In genomic region chr19:918481-919156, GRCh38 we compare ENCODE assay signal across 1 cellular context.
TF ChIP-seq lines count a peak whose summit lies in the region.

No MANE protein-coding gene starts in this region.

TF ChIP-seq in H1, 55 proteins besides CTCF, POLR2A, EP300 and RAD21 (continued from another document):
- TF ChIP-seq JUND (IDR thresholded peaks at IDR 0.05; ENCODE audit: low read length) = no peak
